Comparison of ENCODE assay signal across 8 cellular contexts in the genomic region with DNA sequence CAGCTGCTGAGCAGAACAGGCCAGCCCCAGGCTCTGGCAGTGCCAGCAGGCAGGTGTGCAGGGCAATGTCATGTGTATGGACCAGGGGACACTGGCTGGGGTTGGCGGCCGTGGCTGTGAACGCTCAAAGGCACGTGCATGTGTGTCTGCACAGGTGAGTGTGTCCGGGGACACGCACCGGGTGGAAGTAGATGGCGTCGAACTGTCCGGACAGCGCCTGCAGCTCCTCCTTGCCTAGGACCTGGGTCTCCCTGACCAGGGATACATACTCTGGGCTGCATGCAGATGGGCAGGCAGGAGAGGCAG. TPM values are rescaled to one million over a fixed set of nuclear protein-coding genes. Genes with fewer than 3 reads are reported as not detected.
DNase-seq lines count a peak whose midpoint lies in the region; ATAC-seq, FAIRE-seq and TF ChIP-seq lines count a peak whose summit lies in the region.

No MANE protein-coding gene starts in this region.

- H3K79me2 ChIP-seq in OCI-LY3 (ENCODE audit: low read length) (peaks cover 10% of the 10 kb centered on the region), endothelial cell of umbilical vein (ENCODE audit: control insufficient read depth, insufficient read depth, low read length) (peaks cover 7% of the 10 kb centered on the region)

- peak overlapping the region; percentile 86 for H3K9ac ChIP-seq in OCI-LY3 (ENCODE audit: low read length)
- H3K9ac ChIP-seq in endothelial cell of umbilical vein (replicated peaks; ENCODE audit: extremely low read depth, insufficient read depth, low read length) = peak overlapping the region; percentile 69

- no peak for TF ChIP-seq POLR2A in endothelial cell of umbilical vein (IDR thresholded peaks at IDR 0.05; ENCODE audit: low read depth, low read length)

- H3K4me2 ChIP-seq in OCI-LY3 (ENCODE audit: low read length) (peak overlapping the region; percentile 79), endothelial cell of umbilical vein (ENCODE audit: insufficient read depth, low read length) (peak overlapping the region; percentile 82)

- intact Hi-C loops in Caco-2 (cut with micrococcal nuclease; ENCODE audit: unreplicated experiment) (no loop called here), endothelial cell of umbilical vein (cut with micrococcal nuclease) (no loop called here), pancreas (cut with DNase I) (loop anchor here in 1 of 3 donors (5.0 kb wide), 1 partner anchor 92 kb away; a partner anchor contains a TSS)

- no peak for FAIRE-seq in endothelial cell of umbilical vein (lab: Jason Lieb, UNC)
- no peak for FAIRE-seq in pancreas (lab: Jason Lieb, UNC)

- no peaks in the 10 kb centered on the region for H3K4me1 Mint-ChIP-seq in Caco-2 (ENCODE audit: low read depth, unreplicated experiment)

- H3K36me3 Mint-ChIP-seq in Caco-2 (ENCODE audit: insufficient read depth, unreplicated experiment) = peaks cover 43% of the 10 kb centered on the region

- H3K9me3 ChIP-seq in Caco-2 = no peaks in the 10 kb centered on the region
- no peaks in the 10 kb centered on the region for H3K9me3 ChIP-seq in OCI-LY3 (ENCODE audit: insufficient read depth, low read length)
- no peaks in the 10 kb centered on the region for H3K9me3 ChIP-seq in endothelial cell of umbilical vein (replicated peaks; ENCODE audit: control insufficient read depth, insufficient read depth, low read length)
- no peaks in the 10 kb centered on the region for H3K9me3 ChIP-seq in pancreas

- 61 to 68% methylated on average over 11 of the region's 11 CpGs for WGBS in pancreas, 2 donors

- CTCF ChIA-PET in Caco-2 (lab: Charles Lee) (interaction anchor here (1.4 to 1.6 kb wide), 3 partner anchors 15 to 276 kb away, joined by 3 to 5 read pairs (median 3); a partner anchor contains a TSS), endothelial cell of umbilical vein (lab: Charles Lee) (interaction anchor here (1.5 to 4.2 kb wide), 6 partner anchors 8 to 248 kb away, joined by 3 to 60 read pairs (median 20); a partner anchor contains a TSS)

- H3K27ac ChIP-seq in OCI-LY3 (ENCODE audit: low read length) (no peak overlapping the region), endothelial cell of umbilical vein (ENCODE audit: insufficient read depth, low read depth, low read length) (no peak overlapping the region), pancreas (no peak overlapping the region)

- H3K27me3 ChIP-seq in Caco-2 (replicated peaks; ENCODE audit: control insufficient read depth, insufficient read depth, low read length) = no peaks in the 10 kb centered on the region
- no peaks in the 10 kb centered on the region for H3K27me3 ChIP-seq in OCI-LY3 (ENCODE audit: low read depth, low read length)
- no peaks in the 10 kb centered on the region for H3K27me3 ChIP-seq in endothelial cell of umbilical vein (ENCODE audit: control insufficient read depth in 2 of 2, insufficient read depth in 2 of 2, low read length in 2 of 2)
- no peaks in the 10 kb centered on the region for H3K27me3 ChIP-seq in pancreas

- no peaks in the 10 kb centered on the region for H4K20me1 ChIP-seq in OCI-LY3 (ENCODE audit: insufficient read depth, low read length)
- no peaks in the 10 kb centered on the region for H4K20me1 ChIP-seq in endothelial cell of umbilical vein (replicated peaks; ENCODE audit: control insufficient read depth, extremely low read depth, insufficient read depth, low read length)

- TF ChIP-seq CTCF in Caco-2 (IDR thresholded peaks at IDR 0.05; ENCODE audit: insufficient read depth in 1 of 2, low read depth in 1 of 2, low read length in 1 of 2, severe bottlenecking in 1 of 2, unreplicated experiment in 1 of 2) (no peak), OCI-LY3 (IDR thresholded peaks at IDR 0.05; ENCODE audit: low read depth, low read length) (no peak), endothelial cell of umbilical vein (IDR thresholded peaks at IDR 0.05; ENCODE audit: extremely low read depth in 1 of 2, insufficient read depth in 1 of 2, low read depth in 1 of 2, low read length in 2 of 2) (no peak), pancreas (IDR thresholded peaks at IDR 0.05) (no peak)

- H3K4me1 ChIP-seq in Caco-2 = peaks cover 26% of the 10 kb centered on the region
- peaks cover 20% of the 10 kb centered on the region; the same call in 1 of the 2 replicates for H3K4me1 ChIP-seq in OCI-LY3 (ENCODE audit: low read length)
- peaks cover 17% of the 10 kb centered on the region for H3K4me1 ChIP-seq in endothelial cell of umbilical vein (ENCODE audit: control insufficient read depth, extremely low read depth, insufficient read depth, low read length)
- H3K4me1 ChIP-seq in pancreas = peaks cover 14 to 19% (median 14%) of the 10 kb centered on the region in 3 donors

- no peak for DNase-seq in Caco-2
- DNase-seq in endothelial cell of umbilical vein (ENCODE audit: low read depth, low spot score) = no peak
- peak in 1 of 6 donors; percentile 44 for DNase-seq in pancreas
- no peak for DNase-seq in 8988T
- no peak for DNase-seq in activated gamma-delta T cell (lab: John Stamatoyannopoulos, UW)
- DNase-seq in inferior parietal cortex (ENCODE audit: extremely low spot score) = no peak

- H3K36me3 ChIP-seq in Caco-2 (ENCODE audit: control insufficient read depth, insufficient read depth, low read length) (peaks cover 9% of the 10 kb centered on the region; the same call in 1 of the 2 replicates), OCI-LY3 (replicated peaks; ENCODE audit: low read depth, low read length) (no peaks in the 10 kb centered on the region), endothelial cell of umbilical vein (ENCODE audit: control insufficient read depth in 2 of 2, extremely low read depth in 1 of 2, insufficient read depth in 2 of 2, low read length in 2 of 2) (peaks cover 0 to 21% of the 10 kb centered on the region in 2 experiments), pancreas (no peaks in the 10 kb centered on the region)

- H2AFZ ChIP-seq in OCI-LY3 (ENCODE audit: low read depth, low read length) = no peak overlapping the region
- H2AFZ ChIP-seq in endothelial cell of umbilical vein (ENCODE audit: low read depth, low read length) = no peak overlapping the region

- ATAC-seq in pancreas (no peak), HG02642 (IDR thresholded peaks at IDR 0.05; ENCODE audit: poor library complexity, unreplicated experiment) (no peak)

- no TSS peak for BruUV-seq in Caco-2 (replicated peaks; lab: Mats Ljungman, UMichigan)
- BruUV-seq in endothelial cell of umbilical vein (replicated peaks; lab: Mats Ljungman, UMichigan) = no TSS peak

- no peaks in the 10 kb centered on the region for H3K9me1 ChIP-seq in endothelial cell of umbilical vein (replicated peaks; ENCODE audit: control insufficient read depth, extremely low read depth, insufficient read depth, low read length)

- peak overlapping the region; percentile 76 for H3K4me3 Mint-ChIP-seq in Caco-2 (ENCODE audit: unreplicated experiment)

- H3K27ac Mint-ChIP-seq in Caco-2 (ENCODE audit: unreplicated experiment) = peak overlapping the region; percentile 32

- POLR2A ChIA-PET in Caco-2 (lab: Charles Lee) (interaction anchor here (0.6 to 1.4 kb wide), 2 partner anchors 11 to 43 kb away, joined by 3 to 4 read pairs; a partner anchor contains a TSS), endothelial cell of umbilical vein (lab: Charles Lee) (interaction anchor here (0.6 kb wide), 1 partner anchor 113 kb away, joined by 5 read pairs; no protein-coding TSS in a partner anchor)

- H3K27me3 Mint-ChIP-seq in Caco-2 (ENCODE audit: insufficient read depth, unreplicated experiment) = no peaks in the 10 kb centered on the region

- dilution Hi-C loops in endothelial cell of umbilical vein (cut with MboI; ENCODE audit: extremely low pct_ligation_motif_present, low sequenced_read_pairs) = no loop called here

- no peaks in the 10 kb centered on the region for H3K9me3 Mint-ChIP-seq in Caco-2 (ENCODE audit: unreplicated experiment)

- H3K4me3 ChIP-seq in Caco-2 (ENCODE audit: low read depth, low read length) (peak overlapping the region; percentile 99), OCI-LY3 (ENCODE audit: low read length) (peak overlapping the region; percentile 98), endothelial cell of umbilical vein (replicated peaks in 1 of 3; ENCODE audit: insufficient read depth in 1 of 3, low read depth in 1 of 3, low read length in 3 of 3) (peak overlapping the region; percentile 73 to 74 (median 74)), pancreas (peak overlapping the region; percentile 49 to 84 (median 63))

RNA-seq across cellular contexts. Expression of a gene that starts 0.9 kb away (rescaled TPM):
- total RNA-seq in Caco-2 (2022) = 61.3 and 63.5 TPM in 2 replicates
- 42.4 and 47.0 TPM in 2 replicates for total RNA-seq in endothelial cell of umbilical vein
- 32.6 and 38.3 TPM in 2 replicates for polyA plus RNA-seq in endothelial cell of umbilical vein
- polyA plus RNA-seq in endothelial cell of umbilical vein (2011; cell fraction: cytosol; rRNA removed) = 5.5 and 8.8 TPM in 2 replicates
- 193 and 224 TPM in 2 replicates for polyA plus RNA-seq in endothelial cell of umbilical vein (2011; cell fraction: nucleus; rRNA removed)
- 22.9 and 34.1 TPM in 2 replicates for polyA plus RNA-seq in endothelial cell of umbilical vein (2012)
- 15.7 and 19.6 TPM in 2 replicates for polyA minus RNA-seq in endothelial cell of umbilical vein
- polyA minus RNA-seq in endothelial cell of umbilical vein (2011; cell fraction: cytosol; rRNA and poly(A)+ RNA removed) = 5.1 TPM
- polyA minus RNA-seq in endothelial cell of umbilical vein (2011; cell fraction: nucleus; rRNA and poly(A)+ RNA removed) = 30.4 and 61.3 TPM in 2 replicates
- 10 to 100 TPM; 17.0 to 40.7 (median 19.1) TPM for total RNA-seq in pancreas
- 10 to 100 TPM; 67.7 to 78.3 TPM for polyA plus RNA-seq in pancreas

RNA-seq across cellular contexts. Expression of a gene that starts 5.4 kb away (rescaled TPM):
- total RNA-seq in Caco-2 (2022) = 29.3 and 34.2 TPM in 2 replicates
- total RNA-seq in endothelial cell of umbilical vein = 41.5 and 45.3 TPM in 2 replicates
- 33.1 and 42.7 TPM in 2 replicates for polyA plus RNA-seq in endothelial cell of umbilical vein
- 7.6 and 13.4 TPM in 2 replicates for polyA plus RNA-seq in endothelial cell of umbilical vein (2011; cell fraction: cytosol; rRNA removed)
- 261 and 282 TPM in 2 replicates for polyA plus RNA-seq in endothelial cell of umbilical vein (2011; cell fraction: nucleus; rRNA removed)
- polyA plus RNA-seq in endothelial cell of umbilical vein (2012) = 19.7 and 24.2 TPM in 2 replicates
- 23.3 and 25.1 TPM in 2 replicates for polyA minus RNA-seq in endothelial cell of umbilical vein
- polyA minus RNA-seq in endothelial cell of umbilical vein (2011; cell fraction: cytosol; rRNA and poly(A)+ RNA removed) = 5.6 TPM
- 38.8 and 57.6 TPM in 2 replicates for polyA minus RNA-seq in endothelial cell of umbilical vein (2011; cell fraction: nucleus; rRNA and poly(A)+ RNA removed)
- 10 to 100 TPM; 19.2 to 36.7 (median 26.8) TPM for total RNA-seq in pancreas
- polyA plus RNA-seq in pancreas = 100 to 1,000 TPM; 109 to 139 TPM

RNA-seq across cellular contexts. Expression of a gene that starts 11.3 kb away (rescaled TPM):
- total RNA-seq in Caco-2 (2022) (35.6 and 37.4 TPM in 2 replicates), endothelial cell of umbilical vein (67.9 and 72.3 TPM in 2 replicates), pancreas (1 to 10 TPM in 5 of 6 donors, under 1 TPM in 1; 0.88 to 3.8 (median 1.6) TPM)
- polyA plus RNA-seq in endothelial cell of umbilical vein (86.8 and 90.2 TPM in 2 replicates), pancreas (10 to 100 TPM in 1 of 2 donors, 1 to 10 TPM in 1; 6.9 to 19.2 TPM)
- 50.3 and 67.5 TPM in 2 replicates for polyA plus RNA-seq in endothelial cell of umbilical vein (2011; cell fraction: cytosol; rRNA removed)
- 241 and 284 TPM in 2 replicates for polyA plus RNA-seq in endothelial cell of umbilical vein (2011; cell fraction: nucleus; rRNA removed)
- polyA plus RNA-seq in endothelial cell of umbilical vein (2012) = 46.0 and 62.2 TPM in 2 replicates
- 51.9 and 76.1 TPM in 2 replicates for polyA minus RNA-seq in endothelial cell of umbilical vein
- 9.8 TPM for polyA minus RNA-seq in endothelial cell of umbilical vein (2011; cell fraction: cytosol; rRNA and poly(A)+ RNA removed)
- 48.7 and 88.7 TPM in 2 replicates for polyA minus RNA-seq in endothelial cell of umbilical vein (2011; cell fraction: nucleus; rRNA and poly(A)+ RNA removed)

RNA-seq across cellular contexts. Expression of a gene that starts 20.0 kb away (rescaled TPM):
- total RNA-seq in Caco-2 (2022) = 1.3 and 1.4 TPM in 2 replicates
- 26.3 and 29.4 TPM in 2 replicates for total RNA-seq in endothelial cell of umbilical vein
- polyA plus RNA-seq in endothelial cell of umbilical vein = 22.8 and 30.2 TPM in 2 replicates
- polyA plus RNA-seq in endothelial cell of umbilical vein (2011; cell fraction: cytosol; rRNA removed) = 13.7 and 19.8 TPM in 2 replicates
- 47.9 and 63.7 TPM in 2 replicates for polyA plus RNA-seq in endothelial cell of umbilical vein (2011; cell fraction: nucleus; rRNA removed)
- 19.7 and 28.3 TPM in 2 replicates for polyA plus RNA-seq in endothelial cell of umbilical vein (2012)
- 17.9 and 22.1 TPM in 2 replicates for polyA minus RNA-seq in endothelial cell of umbilical vein
- polyA minus RNA-seq in endothelial cell of umbilical vein (2011; cell fraction: cytosol; rRNA and poly(A)+ RNA removed) = 0.51 TPM
- polyA minus RNA-seq in endothelial cell of umbilical vein (2011; cell fraction: nucleus; rRNA and poly(A)+ RNA removed) = 11.3 and 17.4 TPM in 2 replicates
- total RNA-seq in pancreas = 1 to 10 TPM; 1.3 to 3.7 (median 2.3) TPM
- 10 to 100 TPM; 13.2 to 22.2 TPM for polyA plus RNA-seq in pancreas

RNA-seq across cellular contexts. Expression of a gene that starts 49.4 kb away (rescaled TPM):
- total RNA-seq in Caco-2 (2022) (29.3 and 29.5 TPM in 2 replicates), endothelial cell of umbilical vein (24.1 and 28.0 TPM in 2 replicates), pancreas (10 to 100 TPM; 11.6 to 17.8 (median 13.0) TPM)
- polyA plus RNA-seq in endothelial cell of umbilical vein (37.5 and 45.8 TPM in 2 replicates), pancreas (10 to 100 TPM; 78.2 to 79.8 TPM)
- 17.7 and 23.1 TPM in 2 replicates for polyA plus RNA-seq in endothelial cell of umbilical vein (2011; cell fraction: cytosol; rRNA removed)
- 82.2 and 94.2 TPM in 2 replicates for polyA plus RNA-seq in endothelial cell of umbilical vein (2011; cell fraction: nucleus; rRNA removed)
- polyA plus RNA-seq in endothelial cell of umbilical vein (2012) = 13.8 and 16.8 TPM in 2 replicates
- 11.1 and 16.1 TPM in 2 replicates for polyA minus RNA-seq in endothelial cell of umbilical vein
- 9.7 TPM for polyA minus RNA-seq in endothelial cell of umbilical vein (2011; cell fraction: cytosol; rRNA and poly(A)+ RNA removed)
- polyA minus RNA-seq in endothelial cell of umbilical vein (2011; cell fraction: nucleus; rRNA and poly(A)+ RNA removed) = 11.9 and 16.8 TPM in 2 replicates
